Comparison of ENCODE assay signal across 6 cellular contexts in genomic region chr1:223521150-223521549, GRCh38.
"Had no signal": no experiment of that assay in that cellular context is flagged by ENCODE, and none has a peak within 500 bp of the region (broad histone marks: within the 10 kb centered on the region; RNA-seq: fewer than 3 reads in every experiment).

No MANE protein-coding gene starts in this region.

- FAIRE-seq: HTR-8/SVneo had no signal

- DNase-seq: IMR-90, KBM-7, KG1 had no signal

- H3K27ac ChIP-seq: HL-60, KMS-11 had no signal

- H3K4me2 ChIP-seq: KMS-11 had no signal

- H3K9ac ChIP-seq: KMS-11 had no signal
